In the genomic region with DNA sequence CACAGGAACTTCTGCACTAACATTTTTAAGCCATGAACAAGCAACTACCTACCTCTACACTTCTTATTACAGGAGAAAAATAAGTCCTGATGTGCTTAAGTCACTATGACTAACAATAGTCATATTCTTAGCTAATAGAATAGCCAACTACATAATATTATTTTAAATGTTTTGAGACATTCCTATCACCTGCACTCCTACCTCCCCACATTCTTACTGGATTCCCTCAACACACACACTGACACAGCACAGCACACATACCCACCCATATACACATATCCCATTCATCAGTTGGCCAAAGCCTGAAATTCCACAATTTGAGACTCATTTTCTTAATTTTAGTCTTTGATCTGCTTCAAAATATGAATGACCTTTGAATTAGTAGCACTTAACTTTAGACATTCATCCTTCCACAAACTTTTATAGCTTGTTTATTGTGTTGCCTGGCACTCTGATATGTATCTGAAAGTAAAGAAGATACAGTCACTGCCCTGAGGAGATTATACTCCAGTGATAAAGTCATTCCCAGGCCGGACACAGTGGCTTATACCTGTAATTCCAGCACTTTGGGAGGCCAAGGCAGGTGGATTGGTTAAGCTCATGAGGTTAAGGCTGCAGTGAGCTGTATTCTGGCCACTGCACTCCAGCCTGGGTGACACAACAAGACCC, we compare ENCODE assay signal across 27 cellular contexts.
DNase-seq lines count a peak whose midpoint lies in the region; ATAC-seq, FAIRE-seq and TF ChIP-seq lines count a peak whose summit lies in the region.
"Had no signal": no experiment of that assay in that cellular context is flagged by ENCODE, and none has a peak within 500 bp of the region (broad histone marks: within the 10 kb centered on the region; RNA-seq: fewer than 3 reads in every experiment).

No MANE protein-coding gene starts in this region.

- H3K36me3 ChIP-seq in WERI-Rb-1 (no peaks in the 10 kb centered on the region), keratinocyte (ENCODE audit: control insufficient read depth in 2 of 2, extremely low read depth in 1 of 2, insufficient read depth in 2 of 2, low read length in 2 of 2) (no peaks in the 10 kb centered on the region)
- H3K36me3 ChIP-seq: sigmoid colon, stomach, thyroid gland had no signal

- ATAC-seq in GM18505 (IDR thresholded peaks at IDR 0.05; ENCODE audit: unreplicated experiment), result no peak
- ATAC-seq: body of pancreas, HCT116, HepG2, psoas muscle had no signal

- H3K9me1 ChIP-seq in keratinocyte (ENCODE audit: control insufficient read depth, extremely low read depth, insufficient read depth, low read length), result no peaks in the 10 kb centered on the region

- TF ChIP-seq CTCF in LNCaP clone FGC (IDR thresholded peaks at IDR 0.05; ENCODE audit: control insufficient read depth, extremely low read depth, insufficient read depth) (no peak), WERI-Rb-1 (IDR thresholded peaks at IDR 0.05; ENCODE audit: low read depth, low read length) (no peak), keratinocyte (optimal IDR thresholded peaks at IDR 0.05 in 1 of 3, IDR thresholded peaks at IDR 0.05 in 1 of 3, conservative IDR thresholded peaks at IDR 0.05 in 1 of 3; ENCODE audit: extremely low read depth in 1 of 3, insufficient read depth in 2 of 3, low read length in 3 of 3) (no peak)

- H3K4me1 ChIP-seq in keratinocyte (ENCODE audit: control insufficient read depth, extremely low read depth, insufficient read depth, low read length), result peaks cover 13% of the 10 kb centered on the region
- H3K4me1 ChIP-seq: body of pancreas, psoas muscle, sigmoid colon, stomach had no signal

- H3K4me3 ChIP-seq in LNCaP clone FGC (ENCODE audit: low read depth, low read length) (no peak overlapping the region), WERI-Rb-1 (ENCODE audit: low read depth, low read length) (no peak overlapping the region), keratinocyte (ENCODE audit: control insufficient read depth in 2 of 3, extremely low read depth in 1 of 3, insufficient read depth in 2 of 3, low read depth in 1 of 3, low read length in 3 of 3) (no peak overlapping the region)
- H3K4me3 ChIP-seq: body of pancreas, psoas muscle, sigmoid colon, stomach, thyroid gland had no signal

- H3K9me3 ChIP-seq in WERI-Rb-1 (ENCODE audit: severe bottlenecking) (no peaks in the 10 kb centered on the region), keratinocyte (ENCODE audit: control insufficient read depth, low read depth, low read length) (no peaks in the 10 kb centered on the region)
- H3K9me3 ChIP-seq: body of pancreas, psoas muscle, sigmoid colon, stomach, thyroid gland had no signal

- H3K4me2 ChIP-seq in keratinocyte (ENCODE audit: control insufficient read depth, extremely low read depth, insufficient read depth, low read depth, low read length), result peak overlapping the region; percentile 20

- no peak for TF ChIP-seq POLR2A in GM18505 (IDR thresholded peaks at IDR 0.05; ENCODE audit: borderline replicate concordance, extremely low read depth, insufficient read depth, insufficient read length)

- no peak overlapping the region for H3K9ac ChIP-seq in keratinocyte (ENCODE audit: control insufficient read depth, extremely low read depth, insufficient read depth, low read length)

- dilution Hi-C loops in keratinocyte (cut with MboI; ENCODE audit: extremely low pct_ligation_motif_present, low sequenced_read_pairs), result no loop called here

- H3K27ac ChIP-seq in WERI-Rb-1 (no peak overlapping the region), keratinocyte (ENCODE audit: control insufficient read depth, insufficient read depth, low read length) (peak overlapping the region; percentile 41)
- H3K27ac ChIP-seq: body of pancreas, C4-2B, psoas muscle, sigmoid colon, stomach, thyroid gland had no signal

- H3K27me3 ChIP-seq in WERI-Rb-1 (ENCODE audit: insufficient read depth, low read depth, severe bottlenecking), result no peaks in the 10 kb centered on the region
- H3K27me3 ChIP-seq in keratinocyte (ENCODE audit: control insufficient read depth, extremely low read depth, insufficient read depth, low read length), result no peaks in the 10 kb centered on the region
- H3K27me3 ChIP-seq: body of pancreas, sigmoid colon, stomach, thyroid gland had no signal

- no peaks in the 10 kb centered on the region for H4K20me1 ChIP-seq in keratinocyte (ENCODE audit: control insufficient read depth, extremely low read depth, insufficient read depth, low read length)

- DNase-seq in LNCaP clone FGC (ENCODE audit: low read depth), result peak; percentile 65
- peak; percentile 16 for DNase-seq in WERI-Rb-1
- no peak for DNase-seq in keratinocyte (ENCODE audit: low read depth, low spot score)
- DNase-seq in NCI-H446 (lab: John Stamatoyannopoulos, UW), result no peak
- no peak for DNase-seq in NCI-H510A (lab: John Stamatoyannopoulos, UW)
- no peak for DNase-seq in NCI-H524 (lab: John Stamatoyannopoulos, UW)
- DNase-seq: activated CD4-positive, alpha-beta memory T cell treated with anti-CD3 and anti-CD28 coated beads, Interleukin-2, amount 10 ng/mL, durations not matched to agents 7 days and 5 days; activated CD8-positive, alpha-beta memory T cell treated with anti-CD3 and anti-CD28 coated beads, Interleukin-2, amount 50 U/mL, for 4 hours; activated naive CD4-positive, alpha-beta T cell treated with Interleukin-2 at 50 U/mL for 16 hours; body of pancreas; COR-L47; glutamatergic neuron; NCI-H1694; NCI-H510A treated with DMSO at 0.1 percent for 48 hours; psoas muscle; SHP77; sigmoid colon; stimulated activated CD4-positive, alpha-beta T cell treated with anti-CD3 and anti-CD28 coated beads, Interleukin-4, amount 100 ng/mL, for 1 hour; stomach; T-helper 2 cell; thyroid gland had no signal

- peak; percentile 17 for FAIRE-seq in keratinocyte (lab: Jason Lieb, UNC)
- FAIRE-seq: endothelial cell of umbilical vein, HepG2, islet of Langerhans had no signal

- no peaks in the 10 kb centered on the region for H3K79me2 ChIP-seq in keratinocyte (ENCODE audit: control insufficient read depth, insufficient read depth, low read length)

- peak overlapping the region; percentile 44 for H2AFZ ChIP-seq in keratinocyte (ENCODE audit: control insufficient read depth, low read length)

Comparison
In these comparisons a context has a peak if more than half of its experiments do, and no peak if none do; other contexts are left out.
1. DNase-seq: peak in LNCaP clone FGC (single experiment) and WERI-Rb-1 (single experiment); none in keratinocyte (single experiment), NCI-H446 (0 of 2), NCI-H510A (single experiment) and NCI-H524 (0 of 2).